In the genomic region with DNA sequence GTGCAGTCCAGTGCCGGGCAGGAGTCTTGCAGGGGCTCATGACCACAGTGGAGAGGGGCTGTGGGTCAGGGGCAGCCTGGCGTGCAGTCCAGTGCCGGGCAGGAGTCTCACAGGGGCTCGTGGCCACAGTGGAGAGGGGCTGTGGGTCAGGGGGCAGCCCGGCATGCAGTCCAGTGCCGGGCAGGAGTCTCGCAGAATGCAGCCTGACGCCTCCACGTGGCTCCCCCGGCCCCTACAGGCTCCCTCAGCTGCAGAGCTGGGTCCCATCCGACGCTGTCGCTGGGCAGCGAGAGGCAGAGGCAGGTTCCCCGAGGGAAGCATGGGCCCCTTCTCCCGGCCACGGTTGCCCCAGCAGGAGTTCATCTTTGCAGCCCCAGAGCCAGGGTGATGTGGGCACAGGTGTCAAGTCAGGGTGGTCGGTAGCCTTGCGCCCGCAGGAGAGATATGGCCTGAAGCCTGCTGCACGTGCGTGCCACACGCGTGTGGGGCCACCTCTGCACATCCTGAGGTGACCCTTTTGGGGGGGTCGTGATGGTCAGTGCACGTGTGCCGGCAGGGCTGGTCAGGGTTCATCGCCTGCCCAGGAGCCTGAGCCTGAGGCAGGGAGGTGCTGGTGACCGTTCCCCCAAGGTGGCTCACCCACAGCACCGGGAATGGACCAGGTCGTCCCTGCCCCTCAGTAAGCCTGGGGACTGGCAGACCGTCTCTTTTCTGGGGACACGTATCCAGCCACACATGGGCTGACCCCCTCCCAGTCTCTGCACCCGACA, we compare ENCODE assay signal across 12 cellular contexts. TPM values are rescaled to one million over a fixed set of nuclear protein-coding genes. Genes with fewer than 3 reads are reported as not detected.
A peak's percentile ranks its signal among the peaks of the same experiment; 100 is the strongest.
DNase-seq lines count a peak whose midpoint lies in the region; ATAC-seq, FAIRE-seq and TF ChIP-seq lines count a peak whose summit lies in the region.
"Had no signal": no experiment of that assay in that cellular context is flagged by ENCODE, and none has a peak within 500 bp of the region (broad histone marks: within the 10 kb centered on the region; RNA-seq: fewer than 3 reads in every experiment).

No MANE protein-coding gene starts in this region.

- POLR2A ChIA-PET in WTC11 (lab: Charles Lee) (no interaction called here), HepG2 (lab: Yijun Ruan, JAX) (no interaction called here)

- peaks cover 11 to 40% (median 30%) of the 10 kb centered on the region in 11 experiments; a peak in 19 of 22 replicates for H3K36me3 ChIP-seq in BLaER1 treated with 17β-estradiol and CSF1 and Interleukin-3, amounts not matched to agents 10 nM and 100 nM
- H3K36me3 ChIP-seq in HepG2 (replicated peaks in 1 of 2; ENCODE audit: control insufficient read depth in 1 of 2, insufficient read depth in 2 of 2, low read length in 2 of 2), result 0 out of 5 replicates have a peak, but pooled peaks cover 0 to 2% of the 10 kb centered on the region in 2 experiments
- H3K36me3 ChIP-seq: breast epithelium, WERI-Rb-1 had no signal

- no peak for ATAC-seq in WTC11
- 0 out of 3 replicates have a peak, but pooled peaks have one; percentile 4 for ATAC-seq in HepG2

- no peak overlapping the region for H2AFZ ChIP-seq in HepG2 (ENCODE audit: low read length)

- intact Hi-C loops in HepG2 (cut with micrococcal nuclease; ENCODE audit: unreplicated experiment), result no loop called here

- CTCF ChIA-PET in WTC11 (lab: Charles Lee), result interaction anchor here (2.2 to 3.6 kb wide), 2 partner anchors 9 to 46 kb away, joined by 6 to 15 read pairs; no protein-coding TSS in a partner anchor
- CTCF ChIA-PET in HepG2 (lab: Yijun Ruan, JAX; ENCODE audit: low intra/inter-chr PET ratio, low total read pairs), result no interaction called here

- peak overlapping the region in 3 of 11 experiments; percentile 20 to 75 (median 70); a peak in 3 of 22 replicates for H3K27ac ChIP-seq in BLaER1 treated with 17β-estradiol and CSF1 and Interleukin-3, amounts not matched to agents 10 nM and 100 nM
- no peak overlapping the region for H3K27ac ChIP-seq in HepG2 (ENCODE audit: extremely low read length, insufficient read depth, low read length)
- H3K27ac ChIP-seq: breast epithelium, WERI-Rb-1 had no signal

- H3K4me1 Mint-ChIP-seq in WTC11, result peaks cover 27% of the 10 kb centered on the region

- H3K36me3 Mint-ChIP-seq in WTC11, result peaks cover 12% of the 10 kb centered on the region; the same call in 1 of the 2 replicates

- WGBS in HepG2 (ENCODE audit: low lambda C conversion rate), result 53% methylated on average over 6 of the region's 34 CpGs

- TF ChIP-seq POLR2A in HepG2 (IDR thresholded peaks at IDR 0.05; ENCODE audit: insufficient read depth in 1 of 2, low read depth in 2 of 2, low read length in 2 of 2), result no peak

- peaks cover 35 to 65% (median 44%) of the 10 kb centered on the region in 10 experiments for H3K4me1 ChIP-seq in BLaER1 treated with 17β-estradiol and CSF1 and Interleukin-3, amounts not matched to agents 10 nM and 100 nM
- peaks cover 35% of the 10 kb centered on the region for H3K4me1 ChIP-seq in HepG2 (ENCODE audit: insufficient read depth, low read length)
- H3K4me1 ChIP-seq: breast epithelium had no signal

- no peak for TF ChIP-seq CTCF in WTC11 (IDR thresholded peaks at IDR 0.05)
- no peak for TF ChIP-seq CTCF in HepG2 (CRISPR knock-in tag; IDR thresholded peaks at IDR 0.05)

- TF ChIP-seq RAD21 in HepG2 (CRISPR knock-in tag; IDR thresholded peaks at IDR 0.05), result no peak

- peak overlapping the region in 5 of 11 experiments; percentile 19 to 72 (median 61); a peak in 5 of 22 replicates for H3K9ac ChIP-seq in BLaER1 treated with 17β-estradiol and CSF1 and Interleukin-3, amounts not matched to agents 10 nM and 100 nM
- H3K9ac ChIP-seq in HepG2 (ENCODE audit: insufficient read depth, low read depth, low read length), result no peak overlapping the region

- in situ Hi-C loops in HepG2 (cut with HindIII; ENCODE audit: extremely low pct_ligation_motif_present, low pct_unique_long_range_greater_than_20kb), result no loop called here

- no peaks in the 10 kb centered on the region for H3K79me2 ChIP-seq in HepG2 (ENCODE audit: insufficient read depth, low read length)

- H3K9me3 ChIP-seq in BLaER1 treated with 17β-estradiol and CSF1 and Interleukin-3, amounts not matched to agents 10 nM and 100 nM (replicated peaks in 1 of 11), result no peaks in the 10 kb centered on the region
- no peaks in the 10 kb centered on the region for H3K9me3 ChIP-seq in HepG2 (ENCODE audit: low read length)
- H3K9me3 ChIP-seq: breast epithelium had no signal

- no TSS peak for BruUV-seq in HepG2 (replicated peaks; lab: Mats Ljungman, UMichigan)

- no peak overlapping the region for H3K27ac Mint-ChIP-seq in WTC11

- H3K27me3 ChIP-seq in BLaER1 treated with 17β-estradiol and CSF1 and Interleukin-3, amounts not matched to agents 10 nM and 100 nM, result peaks cover 0 to 6% (median 0%) of the 10 kb centered on the region in 11 experiments; a peak in 3 of 22 replicates
- peaks cover 11 to 20% of the 10 kb centered on the region in 2 experiments for H3K27me3 ChIP-seq in HepG2 (ENCODE audit: control insufficient read depth in 1 of 2, insufficient read depth in 2 of 2, low read length in 2 of 2)

- DNase-seq in WTC11 (ENCODE audit: low spot score) (peak; percentile 20), HepG2 (ENCODE audit: low spot score) (no peak), hippocampal formation (lab: John Stamatoyannopoulos, UW) (no peak), COLO829 (ENCODE audit: low spot score) (no peak)
- no peak for DNase-seq in stimulated activated CD4-positive, alpha-beta T cell treated with anti-CD3 and anti-CD28 coated beads, Interleukin-15, amount 100 ng/mL, for 24 hours
- DNase-seq: NCI-H2227 treated with DMSO at 0.1 percent for 48 hours, WERI-Rb-1 had no signal

- FAIRE-seq in HepG2 (lab: Jason Lieb, UNC), result no peak

- no peaks in the 10 kb centered on the region for H3K9me3 Mint-ChIP-seq in WTC11
- H3K9me3 Mint-ChIP-seq: activated T-helper 17 cell treated with anti-CD3 and anti-CD28 coated beads, Interleukin-2, amount 50 U/mL, for 72 hours had no signal

- no peak overlapping the region for H3K4me3 Mint-ChIP-seq in WTC11

- peaks cover 0 to 36% (median 0%) of the 10 kb centered on the region in 11 experiments; a peak in 6 of 22 replicates for H4K20me1 ChIP-seq in BLaER1 treated with 17β-estradiol and CSF1 and Interleukin-3, amounts not matched to agents 10 nM and 100 nM
- H4K20me1 ChIP-seq in HepG2 (ENCODE audit: insufficient read depth, low read length), result no peaks in the 10 kb centered on the region

- peak overlapping the region; percentile 81 to 95 (median 86); a peak in 20 of 22 replicates for H3K4me2 ChIP-seq in BLaER1 treated with 17β-estradiol and CSF1 and Interleukin-3, amounts not matched to agents 10 nM and 100 nM
- H3K4me2 ChIP-seq in HepG2 (ENCODE audit: low read depth, low read length), result no peak overlapping the region

- no peaks in the 10 kb centered on the region for H3K27me3 Mint-ChIP-seq in WTC11 (ENCODE audit: low read depth)

- no peak for TF ChIP-seq EP300 in HepG2 (IDR thresholded peaks at IDR 0.05; ENCODE audit: low read depth in 2 of 2, low read length in 2 of 2)
- TF ChIP-seq EP300 in HepG2 (CRISPR knock-in tag; IDR thresholded peaks at IDR 0.05; ENCODE audit: borderline replicate concordance), result no peak

- no peak overlapping the region for H3K4me3 ChIP-seq in BLaER1 treated with 17β-estradiol and CSF1 and Interleukin-3, amounts not matched to agents 10 nM and 100 nM
- no peak overlapping the region for H3K4me3 ChIP-seq in HepG2 (replicated peaks in 1 of 3; ENCODE audit: insufficient read depth in 1 of 3, low read depth in 2 of 3, low read length in 3 of 3)
- H3K4me3 ChIP-seq: breast epithelium had no signal

RNA-seq across cellular contexts. Expression of gene IFITM5, which starts 2.9 kb away (rescaled TPM):
- not detected in 3 replicates for total RNA-seq in WTC11 (2021)
- total RNA-seq in HepG2 (2016; rRNA removed; fragmentation: Illumina TruSeq; extraction: Trizol), result not detected in 2 replicates
- not detected in 2 replicates for total RNA-seq in HepG2 (2016; cell fraction: cytosol; rRNA removed; fragmentation: Illumina TruSeq; extraction: Trizol; ENCODE audit: low read depth)
- total RNA-seq in HepG2 (2016; cell fraction: insoluble cytoplasmic fraction; rRNA removed; fragmentation: Illumina TruSeq; extraction: Trizol), result not detected in 2 replicates
- not detected in 2 replicates for total RNA-seq in HepG2 (2016; cell fraction: membrane; rRNA removed; fragmentation: Illumina TruSeq; extraction: Trizol)
- not detected in 2 replicates for total RNA-seq in HepG2 (2016; cell fraction: nucleus; rRNA removed; fragmentation: Illumina TruSeq; extraction: Trizol)
- not detected in 2 replicates for polyA plus RNA-seq in HepG2 (2011; rRNA removed)
- not detected in 2 replicates for polyA plus RNA-seq in HepG2 (2011; cell fraction: cytosol; rRNA removed)
- not detected in 2 replicates for polyA plus RNA-seq in HepG2 (2011; cell fraction: nucleus; rRNA removed)
- not detected in 2 replicates for polyA plus RNA-seq in HepG2 (2012)
- polyA plus RNA-seq in HepG2 (2016; cell fraction: cytosol; fragmentation: Illumina TruSeq; extraction: Trizol; ENCODE audit: low read depth), result not detected in 2 replicates
- not detected in 2 replicates for polyA plus RNA-seq in HepG2 (2016; cell fraction: insoluble cytoplasmic fraction; fragmentation: Illumina TruSeq; extraction: Trizol; ENCODE audit: low read depth)
- polyA plus RNA-seq in HepG2 (2016; cell fraction: membrane; fragmentation: Illumina TruSeq; extraction: Trizol; ENCODE audit: low read depth), result not detected in 2 replicates
- polyA plus RNA-seq in HepG2 (2016; cell fraction: nucleus; fragmentation: Illumina TruSeq; extraction: Trizol; ENCODE audit: insufficient read depth, low read depth), result not detected in 2 replicates
- not detected in 2 replicates for polyA minus RNA-seq in HepG2 (2011; rRNA and poly(A)+ RNA removed; ENCODE audit: low replicate concordance)
- polyA minus RNA-seq in HepG2 (2011; cell fraction: cytosol; rRNA and poly(A)+ RNA removed), result not detected in 2 replicates
- not detected in 2 replicates for polyA minus RNA-seq in HepG2 (2011; cell fraction: nucleus; rRNA and poly(A)+ RNA removed)
- total RNA-seq: activated T-helper 17 cell treated with anti-CD3 and anti-CD28 coated beads, Interleukin-2, amount 50 U/mL, for 72 hours; breast epithelium; kidney epithelial cell; myocyte had no signal

RNA-seq across cellular contexts. Expression of gene PGGHG, which starts 7.5 kb away (rescaled TPM):
- total RNA-seq in WTC11 (2021), result 74.9 to 111 TPM (median 106 TPM) in 3 replicates
- total RNA-seq in HepG2 (2016; rRNA removed; fragmentation: Illumina TruSeq; extraction: Trizol), result 1.5 and 5.9 TPM in 2 replicates
- total RNA-seq in HepG2 (2016; cell fraction: cytosol; rRNA removed; fragmentation: Illumina TruSeq; extraction: Trizol; ENCODE audit: low read depth), result 0.51 and 0.79 TPM in 2 replicates
- total RNA-seq in HepG2 (2016; cell fraction: insoluble cytoplasmic fraction; rRNA removed; fragmentation: Illumina TruSeq; extraction: Trizol), result 1.7 and 6.0 TPM in 2 replicates
- total RNA-seq in HepG2 (2016; cell fraction: membrane; rRNA removed; fragmentation: Illumina TruSeq; extraction: Trizol), result 0.96 and 1.2 TPM in 2 replicates
- 6.6 and 7.9 TPM in 2 replicates for total RNA-seq in HepG2 (2016; cell fraction: nucleus; rRNA removed; fragmentation: Illumina TruSeq; extraction: Trizol)
- 14.8 and 17.4 TPM in 2 replicates for polyA plus RNA-seq in HepG2 (2011; rRNA removed)
- 2.8 and 4.0 TPM in 2 replicates for polyA plus RNA-seq in HepG2 (2011; cell fraction: cytosol; rRNA removed)
- 254 and 355 TPM in 2 replicates for polyA plus RNA-seq in HepG2 (2011; cell fraction: nucleus; rRNA removed)
- polyA plus RNA-seq in HepG2 (2012), result 11.4 and 16.7 TPM in 2 replicates
- polyA plus RNA-seq in HepG2 (2016; cell fraction: cytosol; fragmentation: Illumina TruSeq; extraction: Trizol; ENCODE audit: low read depth), result 0.29 and 0.37 TPM in 2 replicates
- polyA plus RNA-seq in HepG2 (2016; cell fraction: insoluble cytoplasmic fraction; fragmentation: Illumina TruSeq; extraction: Trizol; ENCODE audit: low read depth), result 1.6 and 2.4 TPM in 2 replicates
- 0.88 and 1.1 TPM in 2 replicates for polyA plus RNA-seq in HepG2 (2016; cell fraction: membrane; fragmentation: Illumina TruSeq; extraction: Trizol; ENCODE audit: low read depth)
- polyA plus RNA-seq in HepG2 (2016; cell fraction: nucleus; fragmentation: Illumina TruSeq; extraction: Trizol; ENCODE audit: insufficient read depth, low read depth), result 30.4 and 30.9 TPM in 2 replicates
- 2.9 and 7.7 TPM in 2 replicates for polyA minus RNA-seq in HepG2 (2011; rRNA and poly(A)+ RNA removed; ENCODE audit: low replicate concordance)
- polyA minus RNA-seq in HepG2 (2011; cell fraction: cytosol; rRNA and poly(A)+ RNA removed), result 1.9 and 2.7 TPM in 2 replicates
- 13.7 and 13.8 TPM in 2 replicates for polyA minus RNA-seq in HepG2 (2011; cell fraction: nucleus; rRNA and poly(A)+ RNA removed)

RNA-seq across cellular contexts. Expression of gene IFITM2, which starts 11.2 kb away (rescaled TPM):
- total RNA-seq in WTC11 (2021) (436 to 616 TPM (median 577 TPM) in 3 replicates), HepG2 (2016; rRNA removed; fragmentation: Illumina TruSeq; extraction: Trizol) (10.4 and 13.8 TPM in 2 replicates)
- 4.6 and 5.5 TPM in 2 replicates for total RNA-seq in HepG2 (2016; cell fraction: cytosol; rRNA removed; fragmentation: Illumina TruSeq; extraction: Trizol; ENCODE audit: low read depth)
- total RNA-seq in HepG2 (2016; cell fraction: insoluble cytoplasmic fraction; rRNA removed; fragmentation: Illumina TruSeq; extraction: Trizol), result 11.6 and 12.1 TPM in 2 replicates
- 5.2 and 7.6 TPM in 2 replicates for total RNA-seq in HepG2 (2016; cell fraction: membrane; rRNA removed; fragmentation: Illumina TruSeq; extraction: Trizol)
- total RNA-seq in HepG2 (2016; cell fraction: nucleus; rRNA removed; fragmentation: Illumina TruSeq; extraction: Trizol), result 6.0 and 9.0 TPM in 2 replicates
- 267 and 289 TPM in 2 replicates for polyA plus RNA-seq in HepG2 (2011; rRNA removed)
- 371 and 454 TPM in 2 replicates for polyA plus RNA-seq in HepG2 (2011; cell fraction: cytosol; rRNA removed)
- polyA plus RNA-seq in HepG2 (2011; cell fraction: nucleus; rRNA removed), result 88.0 and 115 TPM in 2 replicates
- polyA plus RNA-seq in HepG2 (2012), result 111 and 258 TPM in 2 replicates
- polyA plus RNA-seq in HepG2 (2016; cell fraction: cytosol; fragmentation: Illumina TruSeq; extraction: Trizol; ENCODE audit: low read depth), result 23.4 and 27.5 TPM in 2 replicates
- polyA plus RNA-seq in HepG2 (2016; cell fraction: insoluble cytoplasmic fraction; fragmentation: Illumina TruSeq; extraction: Trizol; ENCODE audit: low read depth), result 52.2 and 56.6 TPM in 2 replicates
- 26.5 and 30.4 TPM in 2 replicates for polyA plus RNA-seq in HepG2 (2016; cell fraction: membrane; fragmentation: Illumina TruSeq; extraction: Trizol; ENCODE audit: low read depth)
- polyA plus RNA-seq in HepG2 (2016; cell fraction: nucleus; fragmentation: Illumina TruSeq; extraction: Trizol; ENCODE audit: insufficient read depth, low read depth), result 46.2 and 58.7 TPM in 2 replicates
- polyA minus RNA-seq in HepG2 (2011; rRNA and poly(A)+ RNA removed; ENCODE audit: low replicate concordance), result 409 and 521 TPM in 2 replicates
- polyA minus RNA-seq in HepG2 (2011; cell fraction: cytosol; rRNA and poly(A)+ RNA removed), result 52.0 and 52.6 TPM in 2 replicates
- polyA minus RNA-seq in HepG2 (2011; cell fraction: nucleus; rRNA and poly(A)+ RNA removed), result 21.9 and 27.4 TPM in 2 replicates

RNA-seq across cellular contexts. Expression of gene IFITM1, which starts 17.4 kb away (rescaled TPM):
- 544 to 679 TPM (median 640 TPM) in 3 replicates for total RNA-seq in WTC11 (2021)
- 0.38 TPM in 1 of 2 replicates, not detected in the other for total RNA-seq in HepG2 (2016; rRNA removed; fragmentation: Illumina TruSeq; extraction: Trizol)
- total RNA-seq in HepG2 (2016; cell fraction: cytosol; rRNA removed; fragmentation: Illumina TruSeq; extraction: Trizol; ENCODE audit: low read depth), result not detected in 2 replicates
- total RNA-seq in HepG2 (2016; cell fraction: insoluble cytoplasmic fraction; rRNA removed; fragmentation: Illumina TruSeq; extraction: Trizol), result 0.24 TPM in 1 of 2 replicates, not detected in the other
- total RNA-seq in HepG2 (2016; cell fraction: membrane; rRNA removed; fragmentation: Illumina TruSeq; extraction: Trizol), result 0.34 TPM in 1 of 2 replicates, not detected in the other
- total RNA-seq in HepG2 (2016; cell fraction: nucleus; rRNA removed; fragmentation: Illumina TruSeq; extraction: Trizol), result not detected in 2 replicates
- 11.1 and 18.7 TPM in 2 replicates for polyA plus RNA-seq in HepG2 (2011; rRNA removed)
- 15.6 and 17.2 TPM in 2 replicates for polyA plus RNA-seq in HepG2 (2011; cell fraction: cytosol; rRNA removed)
- polyA plus RNA-seq in HepG2 (2011; cell fraction: nucleus; rRNA removed), result 4.5 and 6.7 TPM in 2 replicates
- 5.0 and 18.1 TPM in 2 replicates for polyA plus RNA-seq in HepG2 (2012)
- polyA plus RNA-seq in HepG2 (2016; cell fraction: cytosol; fragmentation: Illumina TruSeq; extraction: Trizol; ENCODE audit: low read depth), result 0.40 and 0.62 TPM in 2 replicates
- not detected in 2 replicates for polyA plus RNA-seq in HepG2 (2016; cell fraction: insoluble cytoplasmic fraction; fragmentation: Illumina TruSeq; extraction: Trizol; ENCODE audit: low read depth)
- polyA plus RNA-seq in HepG2 (2016; cell fraction: membrane; fragmentation: Illumina TruSeq; extraction: Trizol; ENCODE audit: low read depth), result 0.41 TPM in 1 of 2 replicates, not detected in the other
- polyA plus RNA-seq in HepG2 (2016; cell fraction: nucleus; fragmentation: Illumina TruSeq; extraction: Trizol; ENCODE audit: insufficient read depth, low read depth), result 0.85 and 1.3 TPM in 2 replicates
- 15.4 and 536 TPM in 2 replicates for polyA minus RNA-seq in HepG2 (2011; rRNA and poly(A)+ RNA removed; ENCODE audit: low replicate concordance)
- polyA minus RNA-seq in HepG2 (2011; cell fraction: cytosol; rRNA and poly(A)+ RNA removed), result 4.5 and 5.8 TPM in 2 replicates
- 1.5 and 2.7 TPM in 2 replicates for polyA minus RNA-seq in HepG2 (2011; cell fraction: nucleus; rRNA and poly(A)+ RNA removed)

RNA-seq across cellular contexts. Expression of gene NLRP6, which starts 18.2 kb away (rescaled TPM):
- total RNA-seq in WTC11 (2021), result 0.09 to 0.14 TPM in 2 of 3 replicates, not detected in the other
- not detected in 2 replicates for total RNA-seq in HepG2 (2016; rRNA removed; fragmentation: Illumina TruSeq; extraction: Trizol)
- not detected in 2 replicates for total RNA-seq in HepG2 (2016; cell fraction: cytosol; rRNA removed; fragmentation: Illumina TruSeq; extraction: Trizol; ENCODE audit: low read depth)
- not detected in 2 replicates for total RNA-seq in HepG2 (2016; cell fraction: insoluble cytoplasmic fraction; rRNA removed; fragmentation: Illumina TruSeq; extraction: Trizol)
- not detected in 2 replicates for total RNA-seq in HepG2 (2016; cell fraction: membrane; rRNA removed; fragmentation: Illumina TruSeq; extraction: Trizol)
- total RNA-seq in HepG2 (2016; cell fraction: nucleus; rRNA removed; fragmentation: Illumina TruSeq; extraction: Trizol), result not detected in 2 replicates
- polyA plus RNA-seq in HepG2 (2011; rRNA removed), result not detected in 2 replicates
- polyA plus RNA-seq in HepG2 (2011; cell fraction: cytosol; rRNA removed), result not detected in 2 replicates
- polyA plus RNA-seq in HepG2 (2011; cell fraction: nucleus; rRNA removed), result not detected in 2 replicates
- polyA plus RNA-seq in HepG2 (2012), result not detected in 2 replicates
- not detected in 2 replicates for polyA plus RNA-seq in HepG2 (2016; cell fraction: cytosol; fragmentation: Illumina TruSeq; extraction: Trizol; ENCODE audit: low read depth)
- not detected in 2 replicates for polyA plus RNA-seq in HepG2 (2016; cell fraction: insoluble cytoplasmic fraction; fragmentation: Illumina TruSeq; extraction: Trizol; ENCODE audit: low read depth)
- not detected in 2 replicates for polyA plus RNA-seq in HepG2 (2016; cell fraction: membrane; fragmentation: Illumina TruSeq; extraction: Trizol; ENCODE audit: low read depth)
- polyA plus RNA-seq in HepG2 (2016; cell fraction: nucleus; fragmentation: Illumina TruSeq; extraction: Trizol; ENCODE audit: insufficient read depth, low read depth), result not detected in 2 replicates
- polyA minus RNA-seq in HepG2 (2011; rRNA and poly(A)+ RNA removed; ENCODE audit: low replicate concordance), result not detected in 2 replicates
- polyA minus RNA-seq in HepG2 (2011; cell fraction: cytosol; rRNA and poly(A)+ RNA removed), result not detected in 2 replicates
- polyA minus RNA-seq in HepG2 (2011; cell fraction: nucleus; rRNA and poly(A)+ RNA removed), result not detected in 2 replicates
- total RNA-seq: kidney epithelial cell, myocyte had no signal

Comparison
In these comparisons a context has a peak if more than half of its experiments do, and no peak if none do; other contexts are left out.
1. RNA of gene IFITM2, which starts 11.2 kb away (total RNA-seq): 436 to 616 TPM in WTC11; 4.6 to 13.8 TPM in HepG2; every median in the first group is over 10 times any median in the second.